In the genomic region with DNA sequence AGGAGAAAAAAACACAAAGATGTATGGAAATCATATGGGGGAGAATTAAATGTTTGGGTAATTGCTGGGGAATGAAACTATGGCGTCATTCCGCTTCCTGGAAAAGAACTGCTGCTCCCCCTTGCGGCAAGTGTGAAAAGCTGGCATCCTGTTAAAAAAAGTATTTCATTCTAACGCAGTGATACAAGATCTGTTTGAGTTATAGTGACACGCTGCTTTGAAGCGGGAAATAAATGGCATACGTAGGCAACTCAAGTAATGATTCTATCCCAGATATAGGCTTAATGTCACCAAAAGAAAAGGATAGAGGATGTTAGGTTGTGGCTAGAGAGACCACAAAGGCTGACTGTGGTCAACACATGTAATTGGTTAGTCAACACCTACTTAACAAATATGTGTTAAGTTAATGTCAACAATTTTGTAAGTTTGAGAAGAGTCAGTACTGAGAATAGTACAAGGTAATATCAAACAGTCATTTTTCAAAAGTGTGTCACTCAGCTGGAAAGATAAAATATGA, we compare ENCODE assay signal across 8 cellular contexts.
DNase-seq lines count a peak whose midpoint lies in the region; ATAC-seq lines count a peak whose summit lies in the region.

No MANE protein-coding gene starts in this region.

- intact Hi-C loops in Right ventricle myocardium superior (cut with DNase I): loop anchor here (5.0 kb wide), 1 partner anchor 151 kb away; no protein-coding TSS in a partner anchor

- peak; percentile 31 for DNase-seq in SIG-M5 treated with dmso at 0.1 percent for 504 hours (lab: John Stamatoyannopoulos, UW; ENCODE audit: unreplicated experiment)
- DNase-seq in SIG-M5 (lab: John Stamatoyannopoulos, UW): no peak
- peak; percentile 84 for DNase-seq in OCI-M1 (lab: John Stamatoyannopoulos, UW)
- peak; percentile 10 for DNase-seq in activated gamma-delta T cell treated with anti-CD3 and anti-CD28 coated beads, Interleukin-2, amount 50 U/mL, for 16 hours (ENCODE audit: low read depth)
- DNase-seq in Right ventricle myocardium superior: peak; percentile 47
- DNase-seq in pulmonary artery endothelial cell (ENCODE audit: low read depth, low spot score): peak; percentile 57

- ATAC-seq in HG03439 (IDR thresholded peaks at IDR 0.05; ENCODE audit: unreplicated experiment) (peak; percentile 68), Right ventricle myocardium superior (ENCODE audit: poor library complexity) (peak; percentile 85), HG03108 (IDR thresholded peaks at IDR 0.05; ENCODE audit: unreplicated experiment) (no peak)
